In genomic region chr2:72236445-72237067, GRCh38 we compare ENCODE assay signal across 11 cellular contexts.
DNase-seq lines count a peak whose midpoint lies in the region; ATAC-seq and TF ChIP-seq lines count a peak whose summit lies in the region.
"Had no signal": no experiment of that assay in that cellular context is flagged by ENCODE, and none has a peak within 500 bp of the region (broad histone marks: within the 10 kb centered on the region; RNA-seq: fewer than 3 reads in every experiment).

No MANE protein-coding gene starts in this region.

- peaks cover 9% of the 10 kb centered on the region; the same call in 1 of the 2 replicates for H3F3A ChIP-seq in GM23248 (ENCODE audit: insufficient read depth)

- no peaks in the 10 kb centered on the region for H4K20me1 ChIP-seq in GM23248 (ENCODE audit: insufficient read depth)

- H3K27ac Mint-ChIP-seq in natural killer cell treated with Interleukin-12 subunit alpha and Interleukin-12 subunit beta and Interleukin-15 and Interleukin-18, amount 100 ng/mL, for 72 hours: no peak overlapping the region

- in situ Hi-C loops in GM23248 (cut with MboI): no loop called here

- no peak overlapping the region for H3K4me3 Mint-ChIP-seq in natural killer cell treated with Interleukin-12 subunit alpha and Interleukin-12 subunit beta and Interleukin-15 and Interleukin-18, amount 100 ng/mL, for 72 hours
- H3K4me3 Mint-ChIP-seq: nephron had no signal

- H3K9me2 ChIP-seq in GM23248 (ENCODE audit: insufficient read depth): no peaks in the 10 kb centered on the region

- no peak overlapping the region for H2AFZ ChIP-seq in GM23248

- H3K27me3 Mint-ChIP-seq in natural killer cell treated with Interleukin-12 subunit alpha and Interleukin-12 subunit beta and Interleukin-15 and Interleukin-18, amount 100 ng/mL, for 72 hours: no peaks in the 10 kb centered on the region

- H3K4me3 ChIP-seq in GM23248 (0 out of 2 replicates have a peak overlapping the region, but pooled peaks have one; percentile 19), RWPE2 (ENCODE audit: severe bottlenecking) (no peak overlapping the region), fibroblast of mammary gland (ENCODE audit: control insufficient read depth, low read depth, low read length) (no peak overlapping the region)
- H3K4me3 ChIP-seq: thyroid gland had no signal

- H3K4me1 ChIP-seq in GM23248 (ENCODE audit: insufficient read depth) (peaks cover 23% of the 10 kb centered on the region), RWPE2 (ENCODE audit: insufficient read depth, poor library complexity, severe bottlenecking) (peaks cover 13% of the 10 kb centered on the region)

- no peak overlapping the region for H3K9ac ChIP-seq in GM23248

- TF ChIP-seq CTCF in RWPE2 (IDR thresholded peaks at IDR 0.05; ENCODE audit: poor library complexity, severe bottlenecking) (no peak), fibroblast of mammary gland (conservative IDR thresholded peaks at IDR 0.05; ENCODE audit: control insufficient read depth, insufficient read depth, low read depth, low read length) (no peak)

- no peaks in the 10 kb centered on the region for H3K36me3 ChIP-seq in GM23248 (ENCODE audit: low read depth)
- H3K36me3 ChIP-seq in RWPE2 (ENCODE audit: low read depth): no peaks in the 10 kb centered on the region
- H3K36me3 ChIP-seq: thyroid gland had no signal

- DNase-seq in GM23248: peak; percentile 92
- no peak for DNase-seq in RWPE2 (ENCODE audit: low spot score)
- peak; percentile 80 for DNase-seq in fibroblast of mammary gland (ENCODE audit: low read depth)
- DNase-seq in renal cortical epithelial cell (ENCODE audit: low read depth): peak; percentile 87
- DNase-seq in natural killer cell treated with Interleukin-12 subunit alpha and Interleukin-12 subunit beta and Interleukin-15 and Interleukin-18, amount 100 ng/mL, for 72 hours (ENCODE audit: low spot score): no peak
- DNase-seq: NCI-H69, thyroid gland had no signal

- WGBS in GM23248 (ENCODE audit: low coverage in 1 of 2, low lambda C conversion rate in 2 of 2, missing lambda C conversion rate in 2 of 2), 2 experiments: 49 to 53% methylated on average over 3 of the region's 3 CpGs

- H3K27ac ChIP-seq in GM23248 (peak overlapping the region; percentile 14; the same call in 1 of the 2 replicates), RWPE2 (ENCODE audit: poor library complexity, severe bottlenecking) (peak overlapping the region; percentile 26)
- H3K27ac ChIP-seq: thyroid gland had no signal

- no peaks in the 10 kb centered on the region for H3K27me3 ChIP-seq in GM23248 (replicated peaks; ENCODE audit: insufficient read depth)
- H3K27me3 ChIP-seq in RWPE2 (ENCODE audit: insufficient read depth, poor library complexity, severe bottlenecking): no peaks in the 10 kb centered on the region
- H3K27me3 ChIP-seq: thyroid gland had no signal

- no peaks in the 10 kb centered on the region for H3K79me2 ChIP-seq in GM23248 (ENCODE audit: insufficient read depth)

- H3K9me3 ChIP-seq in GM23248 (ENCODE audit: low read depth) (no peaks in the 10 kb centered on the region), RWPE2 (ENCODE audit: severe bottlenecking) (no peaks in the 10 kb centered on the region)
- H3K9me3 ChIP-seq: thyroid gland had no signal

- H3K4me2 ChIP-seq in GM23248 (ENCODE audit: unreplicated experiment): peak overlapping the region; percentile 80

- no peaks in the 10 kb centered on the region for H3K36me3 Mint-ChIP-seq in natural killer cell treated with Interleukin-12 subunit alpha and Interleukin-12 subunit beta and Interleukin-15 and Interleukin-18, amount 100 ng/mL, for 72 hours

- H3K4me1 Mint-ChIP-seq in natural killer cell treated with Interleukin-12 subunit alpha and Interleukin-12 subunit beta and Interleukin-15 and Interleukin-18, amount 100 ng/mL, for 72 hours (ENCODE audit: low read depth in 2 of 2): peaks cover 6 to 11% of the 10 kb centered on the region in 2 donors

- ATAC-seq in RWPE2 (ENCODE audit: low read depth) (peak; percentile 88), HG02938 (IDR thresholded peaks at IDR 0.05; ENCODE audit: unreplicated experiment) (no peak), GM18517 (IDR thresholded peaks at IDR 0.05; ENCODE audit: unreplicated experiment) (no peak), HG02610 (IDR thresholded peaks at IDR 0.05; ENCODE audit: unreplicated experiment) (no peak)
- no peak for ATAC-seq in natural killer cell treated with Interleukin-12 subunit alpha and Interleukin-12 subunit beta and Interleukin-15 and Interleukin-18, amount 100 ng/mL, for 72 hours

- peaks cover 3% of the 10 kb centered on the region for H3K9me3 Mint-ChIP-seq in natural killer cell treated with Interleukin-12 subunit alpha and Interleukin-12 subunit beta and Interleukin-15 and Interleukin-18, amount 100 ng/mL, for 72 hours
- H3K9me3 Mint-ChIP-seq: nephron had no signal

Comparison
In these comparisons a context has a peak if more than half of its experiments do, and no peak if none do; other contexts are left out.
1. DNase-seq: peak in GM23248 (single experiment), fibroblast of mammary gland (single experiment) and renal cortical epithelial cell (single experiment); none in RWPE2 (single experiment) and natural killer cell treated with Interleukin-12 subunit alpha and Interleukin-12 subunit beta and Interleukin-15 and Interleukin-18, amount 100 ng/mL, for 72 hours (single experiment).